8 cellular contexts compared by ENCODE assay signal in the genomic region with DNA sequence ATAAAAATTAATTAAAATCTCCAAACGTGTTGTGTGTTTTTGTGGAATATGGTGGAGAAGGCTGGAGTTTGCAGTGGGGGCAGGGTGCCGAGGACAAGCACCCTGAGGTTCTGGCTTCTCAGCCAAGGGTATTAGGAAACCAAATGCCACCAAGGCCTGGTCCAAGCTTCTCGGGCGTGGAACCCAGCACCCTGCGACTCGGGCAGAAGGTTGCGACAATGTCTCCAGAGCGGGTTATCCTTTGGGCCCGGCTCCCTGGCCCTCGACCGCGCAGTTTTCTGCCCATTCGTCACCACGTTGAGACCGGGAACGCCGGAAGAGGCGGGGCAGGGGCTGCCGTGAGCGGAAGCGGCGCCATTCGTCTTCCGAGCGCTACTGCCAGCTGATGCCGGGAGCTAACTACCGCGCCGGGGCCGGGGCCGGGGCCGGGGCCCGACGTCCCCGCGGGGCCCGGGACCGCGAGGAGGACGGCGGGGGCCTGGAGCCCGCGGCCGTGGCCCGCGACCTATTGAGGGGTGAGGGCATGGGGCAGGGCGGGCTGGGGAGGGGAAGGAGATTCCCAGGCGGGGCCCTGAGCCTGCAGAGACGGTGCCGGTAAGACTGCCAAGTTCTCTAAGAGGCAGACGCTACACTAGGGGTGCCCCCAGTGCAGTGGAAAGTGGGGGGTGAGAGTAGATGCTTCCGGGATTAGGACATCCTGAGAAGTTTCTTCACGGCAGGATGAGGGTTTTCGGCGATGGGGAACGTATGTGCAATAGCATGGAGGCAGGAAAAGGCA. TPM values are rescaled to one million over a fixed set of nuclear protein-coding genes. Genes with fewer than 3 reads are reported as not detected.
DNase-seq lines count a peak whose midpoint lies in the region; ATAC-seq lines count a peak whose summit lies in the region.

A gene with protein sequence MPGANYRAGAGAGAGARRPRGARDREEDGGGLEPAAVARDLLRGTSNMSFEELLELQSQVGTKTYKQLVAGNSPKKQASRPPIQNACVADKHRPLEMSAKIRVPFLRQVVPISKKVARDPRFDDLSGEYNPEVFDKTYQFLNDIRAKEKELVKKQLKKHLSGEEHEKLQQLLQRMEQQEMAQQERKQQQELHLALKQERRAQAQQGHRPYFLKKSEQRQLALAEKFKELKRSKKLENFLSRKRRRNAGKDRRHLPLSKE (plus strand): TSS at position 354 of the 778 bp plus-strand sequence. CDS start 32 bp downstream, at position 386.

- H3K36me3 Mint-ChIP-seq in activated CD8-positive, alpha-beta T cell treated with anti-CD3 and anti-CD28 coated beads, Interleukin-2, amount 10 ng/mL, durations not matched to agents 7 days and 5 days (ENCODE audit: low read depth) = peaks cover 45% of the 10 kb centered on the region

- CTCF ChIA-PET in activated CD8-positive, alpha-beta T cell treated with anti-CD3 and anti-CD28 coated beads, Interleukin-2, amount 10 ng/mL, durations not matched to agents 7 days and 5 days (lab: Charles Lee) = interaction anchor here (1.0 to 2.6 kb wide), 7 partner anchors 19 to 122 kb away, joined by 3 to 16 read pairs (median 4); a partner anchor contains a TSS

- H3K9me3 Mint-ChIP-seq in activated CD8-positive, alpha-beta T cell treated with anti-CD3 and anti-CD28 coated beads, Interleukin-2, amount 10 ng/mL, durations not matched to agents 7 days and 5 days (ENCODE audit: insufficient read depth) = no peaks in the 10 kb centered on the region

- peak within 1 kb of the TSS; percentile 92 for H3K27ac Mint-ChIP-seq in activated CD8-positive, alpha-beta T cell treated with anti-CD3 and anti-CD28 coated beads, Interleukin-2, amount 10 ng/mL, durations not matched to agents 7 days and 5 days

- ATAC-seq in GM18858 (IDR thresholded peaks at IDR 0.05; ENCODE audit: unreplicated experiment) (peak; percentile 63), HG03342 (IDR thresholded peaks at IDR 0.05; ENCODE audit: unreplicated experiment) (peak; percentile 79)
- ATAC-seq in activated CD8-positive, alpha-beta T cell treated with anti-CD3 and anti-CD28 coated beads, Interleukin-2, amount 10 ng/mL, durations not matched to agents 7 days and 5 days = peak; percentile 79

- H3K4me1 Mint-ChIP-seq in activated CD8-positive, alpha-beta T cell treated with anti-CD3 and anti-CD28 coated beads, Interleukin-2, amount 10 ng/mL, durations not matched to agents 7 days and 5 days (ENCODE audit: low read depth) = peaks cover 31% of the 10 kb centered on the region

- H3K4me3 Mint-ChIP-seq in activated CD8-positive, alpha-beta T cell treated with anti-CD3 and anti-CD28 coated beads, Interleukin-2, amount 10 ng/mL, durations not matched to agents 7 days and 5 days = peak within 1 kb of the TSS; percentile 90

- no peaks in the 10 kb centered on the region for H3K27me3 Mint-ChIP-seq in activated CD8-positive, alpha-beta T cell treated with anti-CD3 and anti-CD28 coated beads, Interleukin-2, amount 10 ng/mL, durations not matched to agents 7 days and 5 days (ENCODE audit: low read depth)

- POLR2A ChIA-PET in activated CD8-positive, alpha-beta T cell treated with anti-CD3 and anti-CD28 coated beads, Interleukin-2, amount 10 ng/mL, durations not matched to agents 7 days and 5 days (lab: Charles Lee) = interaction anchor here (0.6 to 2.0 kb wide), 11 partner anchors 11 to 631 kb away, joined by 3 to 7 read pairs (median 5); a partner anchor contains a TSS

- DNase-seq in A172 (ENCODE audit: low spot score) = peak; percentile 64
- DNase-seq in NCI-H82 treated with DMSO at 0.1 percent for 48 hours (lab: John Stamatoyannopoulos, UW; ENCODE audit: unreplicated experiment) = peak; percentile 31
- DNase-seq in activated CD8-positive, alpha-beta T cell treated with anti-CD3 and anti-CD28 coated beads, Interleukin-2, amount 10 ng/mL, durations not matched to agents 7 days and 5 days = peak; percentile 65
- peak; percentile 46 for DNase-seq in effector CD8-positive, alpha-beta T cell (lab: John Stamatoyannopoulos, UW)
- peak; percentile 76 to 78 for DNase-seq in lung microvascular endothelial cell (ENCODE audit: low read depth in 2 of 2)
- peak; percentile 47 to 66 (median 52) for DNase-seq in stimulated activated CD4-positive, alpha-beta T cell treated with anti-CD3 and anti-CD28 coated beads, TNF-alpha, amount 100 ng/mL, for 4 hours (ENCODE audit: low read depth in 3 of 3)

RNA-seq across cellular contexts. Expression of the gene that starts here (rescaled TPM):
- 111 and 121 TPM in 2 replicates for total RNA-seq in A172 (2014; rRNA removed; shearing (Covaris generic))
- total RNA-seq in activated CD8-positive, alpha-beta T cell treated with anti-CD3 and anti-CD28 coated beads, Interleukin-2, amount 10 ng/mL, durations not matched to agents 7 days and 5 days = 10 to 100 TPM; 84.3 to 92.8 TPM
- 58.9 and 64.9 TPM in 2 replicates for total RNA-seq in lung microvascular endothelial cell

Comparison
In these comparisons a context has a peak if more than half of its experiments do, and no peak if none do; other contexts are left out.
1. Peak in every context shown above with its lines: DNase-seq and ATAC-seq.